Comparison of ENCODE assay signal across 20 cellular contexts in the genomic region with DNA sequence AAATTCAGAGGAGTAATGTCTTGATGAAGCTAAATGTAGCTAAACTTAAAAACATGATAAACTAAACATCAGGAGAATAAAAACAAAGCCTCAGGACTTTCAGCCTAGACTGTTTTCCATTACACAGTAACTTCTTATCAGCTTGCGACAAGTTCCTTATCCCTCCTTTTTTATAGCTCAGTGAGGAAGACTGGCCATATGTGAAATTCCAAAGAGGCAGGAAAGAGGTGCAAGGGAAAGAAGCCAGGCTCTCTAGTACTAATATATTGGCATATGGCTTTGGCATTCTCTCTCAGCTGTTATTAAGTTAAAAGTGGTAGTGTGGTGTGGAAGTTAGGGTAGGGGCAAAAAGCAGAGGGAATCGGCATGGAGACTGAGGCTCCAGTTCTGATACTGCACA. TPM values are rescaled to one million over a fixed set of nuclear protein-coding genes. Genes with fewer than 3 reads are reported as not detected.
A peak's percentile ranks its signal among the peaks of the same experiment; 100 is the strongest.
DNase-seq lines count a peak whose midpoint lies in the region; ATAC-seq, FAIRE-seq and TF ChIP-seq lines count a peak whose summit lies in the region.
"Had no signal": no experiment of that assay in that cellular context is flagged by ENCODE, and none has a peak within 500 bp of the region (broad histone marks: within the 10 kb centered on the region; RNA-seq: fewer than 3 reads in every experiment).

No MANE protein-coding gene starts in this region.

- ATAC-seq in Right ventricle myocardium inferior: peak; percentile 21
- no peak for ATAC-seq in mucosa of descending colon

- no peak for DNase-seq in Right ventricle myocardium inferior (ENCODE audit: missing footprints)
- no peak for DNase-seq in cardiac septum (ENCODE audit: low spot score)
- DNase-seq in ascending aorta (ENCODE audit: low spot score in 2 of 2): no peak
- no peak for DNase-seq in left ventricle myocardium inferior
- DNase-seq in small intestine: peak; percentile 49
- no peak for DNase-seq in mucosa of descending colon
- no peak for DNase-seq in NCI-H187 (lab: John Stamatoyannopoulos, UW)
- DNase-seq in RWPE1 (ENCODE audit: low spot score): no peak
- DNase-seq: AML-193, Caco-2, GM23248, HCEC 1CT, MV-4-11, NCI-H1417 treated with DMSO at 0.1 percent for 48 hours, NCI-H2029 treated with DMSO at 0.1 percent for 48 hours, NCI-H2171 treated with DMSO at 0.1 percent for 48 hours, NCI-H446 treated with DMSO at 0.1 percent for 48 hours, NCI-H748 treated with DMSO at 0.1 percent for 48 hours, RPMI8226 had no signal

- FAIRE-seq in small intestine (lab: Jason Lieb, UNC): no peak

- 58 to 80% (median 69%) methylated on average over 2 of the region's 2 CpGs for WGBS in small intestine, 3 donors

- POLR2A ChIA-PET in RWPE1 (lab: Yijun Ruan, JAX; ENCODE audit: low non-redundant PET): no interaction called here

- H3K27ac ChIP-seq in ascending aorta (peak overlapping the region; percentile 38 to 47), left ventricle myocardium inferior (replicated peaks) (peak overlapping the region; percentile 98), small intestine (ENCODE audit: low read depth in 1 of 2, low read length in 1 of 2) (no peak overlapping the region), RWPE1 (no peak overlapping the region)
- H3K27ac ChIP-seq: GM23248, SJSA1 had no signal

- CTCF ChIA-PET in RWPE1 (lab: Yijun Ruan, JAX): interaction anchor here (0.6 kb wide), 1 partner anchor 188 kb away, joined by 3 read pairs; no protein-coding TSS in a partner anchor

- H3K9me3 ChIP-seq in ascending aorta (no peaks in the 10 kb centered on the region), left ventricle myocardium inferior (replicated peaks) (no peaks in the 10 kb centered on the region), small intestine (ENCODE audit: control insufficient read depth, low read depth) (no peaks in the 10 kb centered on the region), mucosa of descending colon (no peaks in the 10 kb centered on the region)
- H3K9me3 ChIP-seq: Caco-2, SJSA1 had no signal

- no peaks in the 10 kb centered on the region for H3K27me3 ChIP-seq in ascending aorta
- H3K27me3 ChIP-seq in left ventricle myocardium inferior (ENCODE audit: low read depth): no peaks in the 10 kb centered on the region
- no peaks in the 10 kb centered on the region for H3K27me3 ChIP-seq in small intestine (ENCODE audit: control insufficient read depth in 2 of 2, insufficient read depth in 2 of 2, low read length in 2 of 2)
- H3K27me3 ChIP-seq: SJSA1 had no signal

- H3K36me3 ChIP-seq in ascending aorta: peaks cover 24 to 30% of the 10 kb centered on the region in 2 donors
- peaks cover 67% of the 10 kb centered on the region for H3K36me3 ChIP-seq in left ventricle myocardium inferior
- H3K36me3 ChIP-seq in small intestine (ENCODE audit: control insufficient read depth in 2 of 2, insufficient read depth in 2 of 2, low read length in 2 of 2): peaks cover 2 to 7% of the 10 kb centered on the region in 2 donors
- no peaks in the 10 kb centered on the region for H3K36me3 ChIP-seq in mucosa of descending colon (ENCODE audit: low read depth)

- H3K4me1 ChIP-seq in ascending aorta: peaks cover 3 to 16% of the 10 kb centered on the region in 2 donors
- peaks cover 88% of the 10 kb centered on the region for H3K4me1 ChIP-seq in left ventricle myocardium inferior
- peaks cover 0 to 7% of the 10 kb centered on the region in 2 donors for H3K4me1 ChIP-seq in small intestine (ENCODE audit: control insufficient read depth in 2 of 2, insufficient read depth in 1 of 2, low read depth in 1 of 2, low read length in 1 of 2)
- peaks cover 13% of the 10 kb centered on the region for H3K4me1 ChIP-seq in mucosa of descending colon (ENCODE audit: low read depth)

- TF ChIP-seq CTCF in ascending aorta (IDR thresholded peaks at IDR 0.05): no peak
- TF ChIP-seq CTCF in left ventricle myocardium inferior (IDR thresholded peaks at IDR 0.05; ENCODE audit: borderline replicate concordance): no peak
- TF ChIP-seq CTCF in mucosa of descending colon (IDR thresholded peaks at IDR 0.05): no peak
- no peak for TF ChIP-seq CTCF in RWPE1 (conservative IDR thresholded peaks at IDR 0.05; ENCODE audit: low read depth)

- intact Hi-C loops in Right ventricle myocardium inferior (cut with DNase I) (loop anchor here (10.0 kb wide), 1 partner anchor 398 kb away; no protein-coding TSS in a partner anchor), cardiac septum (cut with DNase I) (loop anchor here (10.0 kb wide), 1 partner anchor 208 kb away; the partner anchor contains the start of genes POGLUT1 and TMEM39A), ascending aorta (cut with DNase I) (loop anchor here (10.0 kb wide), 3 partner anchors 422 to 752 kb away; partner anchors contain the start of genes B4GALT4 and GSK3B), left ventricle myocardium inferior (cut with micrococcal nuclease) (loop anchor here (10.0 kb wide), 1 partner anchor 88 kb away; no protein-coding TSS in a partner anchor), mucosa of descending colon (cut with DNase I, micrococcal nuclease) (no loop called here)

- H3K4me3 ChIP-seq in ascending aorta (no peak overlapping the region), left ventricle myocardium inferior (peak overlapping the region; percentile 26), small intestine (ENCODE audit: low read depth in 1 of 2, low read length in 2 of 2) (no peak overlapping the region), mucosa of descending colon (no peak overlapping the region)
- H3K4me3 ChIP-seq: GM23248, SJSA1 had no signal

RNA-seq across cellular contexts. Expression of gene COX17, which starts 4.4 kb away (rescaled TPM):
- total RNA-seq in Right ventricle myocardium inferior (167 TPM), cardiac septum (130 TPM), ascending aorta (12.5 TPM), left ventricle myocardium inferior (165 TPM), mucosa of descending colon (10 to 100 TPM; 45.5 to 56.4 (median 52.4) TPM)
- polyA plus RNA-seq in small intestine: 100 to 1,000 TPM; 101 to 313 (median 221) TPM

RNA-seq across cellular contexts. Expression of gene POPDC2, which starts 12.4 kb away (rescaled TPM):
- 605 TPM for total RNA-seq in Right ventricle myocardium inferior
- total RNA-seq in cardiac septum: 702 TPM
- 4.7 TPM for total RNA-seq in ascending aorta
- 512 TPM for total RNA-seq in left ventricle myocardium inferior
- polyA plus RNA-seq in small intestine: 1 to 10 TPM; 1.8 to 8.6 (median 2.0) TPM
- total RNA-seq in mucosa of descending colon: 10 to 100 TPM in 1 of 3 donors, 1 to 10 TPM in 2; 4.2 to 89.0 (median 7.1) TPM
- total RNA-seq: GM23248 had no signal

RNA-seq across cellular contexts. Expression of gene CFAP91, which starts 30.0 kb away (rescaled TPM):
- total RNA-seq in Right ventricle myocardium inferior: 0.70 TPM
- total RNA-seq in cardiac septum: 0.57 TPM
- total RNA-seq in ascending aorta: 3.5 TPM
- 0.44 TPM for total RNA-seq in left ventricle myocardium inferior
- polyA plus RNA-seq in small intestine: under 1 TPM in 1 of 3 donors, not detected in 2; 0.43 TPM
- 1 to 10 TPM in 2 of 3 donors, under 1 TPM in 1; 0.51 to 6.2 (median 3.3) TPM for total RNA-seq in mucosa of descending colon
- total RNA-seq: Caco-2, GM23248 had no signal
- polyA plus RNA-seq: GM23248 had no signal

Comparison
In these comparisons a context has a peak if more than half of its experiments do, and no peak if none do; other contexts are left out.
1. H3K27ac ChIP-seq: peak in ascending aorta (2 of 2) and left ventricle myocardium inferior (single experiment); none in small intestine (0 of 2) and RWPE1 (single experiment).
2. intact Hi-C loops: an anchor here in Right ventricle myocardium inferior (10.0 kb wide), cardiac septum (10.0 kb wide), ascending aorta (10.0 kb wide) and left ventricle myocardium inferior (10.0 kb wide); none called in mucosa of descending colon.